13 cellular contexts compared by ENCODE assay signal in the genomic region with DNA sequence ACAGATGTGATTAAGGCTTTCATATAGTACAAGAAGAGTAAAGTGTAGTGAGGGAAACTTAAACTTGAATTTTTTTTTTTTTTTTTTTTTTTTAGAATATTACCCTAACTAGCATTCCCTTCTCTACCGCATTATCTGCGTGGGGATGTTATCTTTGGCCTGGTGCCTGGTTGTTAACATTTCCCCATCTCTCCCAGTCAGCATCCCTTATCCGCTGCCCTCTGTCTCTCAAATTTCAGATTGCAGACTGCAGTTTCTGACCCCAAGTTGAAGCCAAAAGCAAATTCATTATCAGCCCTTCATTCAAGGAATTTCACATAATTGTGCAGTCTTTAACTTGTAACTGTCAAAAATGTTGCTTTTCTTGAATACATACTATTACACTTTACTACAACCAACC.
A peak's percentile ranks its signal among the peaks of the same experiment; 100 is the strongest.
DNase-seq lines count a peak whose midpoint lies in the region; ATAC-seq and TF ChIP-seq lines count a peak whose summit lies in the region.
"Had no signal": no experiment of that assay in that cellular context is flagged by ENCODE, and none has a peak within 500 bp of the region (broad histone marks: within the 10 kb centered on the region; RNA-seq: fewer than 3 reads in every experiment).

No MANE protein-coding gene starts in this region.

- no TSS peak for BruUV-seq in A673 (replicated peaks; lab: Mats Ljungman, UMichigan)

- no peak for TF ChIP-seq EP300 in upper lobe of left lung (IDR thresholded peaks at IDR 0.05)

- DNase-seq in A673 (ENCODE audit: low spot score) (peak; percentile 35), GM23338 (ENCODE audit: low spot score) (peak; percentile 40), SK-MEL-5 (ENCODE audit: low read depth, low spot score) (peak; percentile 61), right cardiac atrium (peak; percentile 30 to 56 (median 41)), SIG-M5 treated with dmso at 0.1 percent for 504 hours (lab: John Stamatoyannopoulos, UW; ENCODE audit: unreplicated experiment) (no peak), upper lobe of left lung (no peak)
- no peak for DNase-seq in naive thymus-derived CD4-positive, alpha-beta T cell
- DNase-seq: activated effector memory CD4-positive, alpha-beta T cell treated with Interleukin-2 at 50 U/mL for 16 hours; DMS79; stimulated activated naive CD4-positive, alpha-beta T cell had no signal

- no peak overlapping the region for H3K27ac Mint-ChIP-seq in GM23338
- H3K27ac Mint-ChIP-seq in naive thymus-derived CD4-positive, alpha-beta T cell = no peak overlapping the region

- H3K4me2 ChIP-seq in GM23338 = no peak overlapping the region

- H3K4me1 Mint-ChIP-seq in GM23338 = peaks cover 5% of the 10 kb centered on the region; the same call in 2 of the 3 replicates
- H3K4me1 Mint-ChIP-seq in naive thymus-derived CD4-positive, alpha-beta T cell = no peaks in the 10 kb centered on the region

- CTCF ChIA-PET in A673 (lab: Charles Lee) = no interaction called here
- CTCF ChIA-PET in naive thymus-derived CD4-positive, alpha-beta T cell (lab: Charles Lee) = no interaction called here

- no peaks in the 10 kb centered on the region for H3K36me3 Mint-ChIP-seq in GM23338 (ENCODE audit: low read depth)
- H3K36me3 Mint-ChIP-seq in naive thymus-derived CD4-positive, alpha-beta T cell = no peaks in the 10 kb centered on the region

- H3K9me3 ChIP-seq in A673 (ENCODE audit: low read depth, low read length, poor library complexity, severe bottlenecking) (no peaks in the 10 kb centered on the region), right cardiac atrium (ENCODE audit: control insufficient read depth, low read length) (no peaks in the 10 kb centered on the region), upper lobe of left lung (no peaks in the 10 kb centered on the region)
- H3K9me3 ChIP-seq in naive thymus-derived CD4-positive, alpha-beta T cell (ENCODE audit: control insufficient read depth in 2 of 3, low read length in 3 of 3) = no peaks in the 10 kb centered on the region
- H3K9me3 ChIP-seq: heart left ventricle, prostate gland had no signal

- H3K79me2 ChIP-seq in GM23338 (replicated peaks; ENCODE audit: insufficient read depth) = no peaks in the 10 kb centered on the region

- H3K4me1 ChIP-seq in A673 (ENCODE audit: insufficient read depth, low read length, poor library complexity, severe bottlenecking) = no peaks in the 10 kb centered on the region
- no peaks in the 10 kb centered on the region for H3K4me1 ChIP-seq in GM23338 (ENCODE audit: insufficient read depth)
- H3K4me1 ChIP-seq in right cardiac atrium (ENCODE audit: control insufficient read depth, insufficient read depth, low read length) = no peaks in the 10 kb centered on the region
- no peaks in the 10 kb centered on the region for H3K4me1 ChIP-seq in naive thymus-derived CD4-positive, alpha-beta T cell (ENCODE audit: control insufficient read depth in 2 of 2, insufficient read depth in 2 of 2, low read length in 2 of 2)
- H3K4me1 ChIP-seq in upper lobe of left lung = no peaks in the 10 kb centered on the region
- H3K4me1 ChIP-seq: heart left ventricle, prostate gland had no signal

- H3K9me2 ChIP-seq in GM23338 (ENCODE audit: insufficient read depth) = no peaks in the 10 kb centered on the region

- H3K4me3 ChIP-seq in A673 (ENCODE audit: low read depth, low read length, poor library complexity, severe bottlenecking) (no peak overlapping the region), GM23338 (no peak overlapping the region), right cardiac atrium (ENCODE audit: low read length) (no peak overlapping the region), upper lobe of left lung (no peak overlapping the region)
- H3K4me3 ChIP-seq in naive thymus-derived CD4-positive, alpha-beta T cell (ENCODE audit: low read length) = no peak overlapping the region
- H3K4me3 ChIP-seq: heart left ventricle, prostate gland had no signal

- H3K27me3 Mint-ChIP-seq in GM23338 (ENCODE audit: insufficient read depth, low read depth, poor library complexity) = no peaks in the 10 kb centered on the region
- H3K27me3 Mint-ChIP-seq in naive thymus-derived CD4-positive, alpha-beta T cell = no peaks in the 10 kb centered on the region

- H3K27me3 ChIP-seq in A673 (replicated peaks; ENCODE audit: insufficient read depth, low read depth, low read length, poor library complexity) (no peaks in the 10 kb centered on the region), GM23338 (ENCODE audit: insufficient read depth) (no peaks in the 10 kb centered on the region), right cardiac atrium (ENCODE audit: control insufficient read depth, insufficient read depth) (no peaks in the 10 kb centered on the region), upper lobe of left lung (no peaks in the 10 kb centered on the region)
- no peaks in the 10 kb centered on the region for H3K27me3 ChIP-seq in naive thymus-derived CD4-positive, alpha-beta T cell (ENCODE audit: control insufficient read depth in 2 of 2, insufficient read depth in 2 of 2, low read length in 2 of 2)
- H3K27me3 ChIP-seq: heart left ventricle had no signal

- no peaks in the 10 kb centered on the region for H3K9me3 Mint-ChIP-seq in GM23338
- H3K9me3 Mint-ChIP-seq in naive thymus-derived CD4-positive, alpha-beta T cell = peaks cover 0 to 9% (median 0%) of the 10 kb centered on the region in 11 donors

- no peak overlapping the region for H3K4me3 Mint-ChIP-seq in GM23338
- no peak overlapping the region for H3K4me3 Mint-ChIP-seq in naive thymus-derived CD4-positive, alpha-beta T cell

- POLR2A ChIA-PET in A673 (lab: Charles Lee; ENCODE audit: low non-redundant PET) = no interaction called here
- POLR2A ChIA-PET in naive thymus-derived CD4-positive, alpha-beta T cell (lab: Charles Lee) = no interaction called here

- H3F3A ChIP-seq in GM23338 (replicated peaks; ENCODE audit: low read depth) = no peaks in the 10 kb centered on the region

- H3K27ac ChIP-seq in A673 (ENCODE audit: low read depth, low read length, poor library complexity, severe bottlenecking) (no peak overlapping the region), GM23338 (ENCODE audit: low read depth) (no peak overlapping the region), right cardiac atrium (ENCODE audit: low read length) (no peak overlapping the region), upper lobe of left lung (no peak overlapping the region)
- H3K27ac ChIP-seq in naive thymus-derived CD4-positive, alpha-beta T cell (ENCODE audit: low read depth, low read length) = no peak overlapping the region
- H3K27ac ChIP-seq: heart left ventricle, prostate gland had no signal

- 18% methylated on average over 3 of the region's 3 CpGs for whole genome bisulfite sequencing in right cardiac atrium
- 15 to 50% methylated on average over 3 of the region's 3 CpGs for WGBS in upper lobe of left lung, 2 donors

- in situ Hi-C loops in SK-MEL-5 (cut with HindIII; ENCODE audit: low pct_unique_long_range_greater_than_20kb, low sequenced_read_pairs) = no loop called here

- no peaks in the 10 kb centered on the region for H4K20me1 ChIP-seq in GM23338 (replicated peaks; ENCODE audit: insufficient read depth)

- no peak for TF ChIP-seq POLR2A in upper lobe of left lung (IDR thresholded peaks at IDR 0.05)

- ATAC-seq in GM23338 = peak; percentile 82
- ATAC-seq in right cardiac atrium = peak; percentile 46 to 60
- no peak for ATAC-seq in naive thymus-derived CD4-positive, alpha-beta T cell
- no peak for ATAC-seq in upper lobe of left lung (ENCODE audit: low FRiP score in 2 of 2)
- no peak for ATAC-seq in GM21786 (IDR thresholded peaks at IDR 0.05; ENCODE audit: unreplicated experiment)
- ATAC-seq: heart left ventricle had no signal

- intact Hi-C loops in A673 (cut with micrococcal nuclease; ENCODE audit: unreplicated experiment) = no loop called here
- intact Hi-C loops in right cardiac atrium (cut with DNase I) = no loop called here
- intact Hi-C loops in naive thymus-derived CD4-positive, alpha-beta T cell (cut with micrococcal nuclease) = no loop called here

- H2AFZ ChIP-seq in GM23338 = peak overlapping the region; percentile 90; the same call in 1 of the 2 replicates

- H3K36me3 ChIP-seq in A673 (ENCODE audit: insufficient read depth, low read length, poor library complexity, severe bottlenecking) = no peaks in the 10 kb centered on the region
- no peaks in the 10 kb centered on the region for H3K36me3 ChIP-seq in GM23338 (ENCODE audit: insufficient read depth)
- H3K36me3 ChIP-seq in naive thymus-derived CD4-positive, alpha-beta T cell (ENCODE audit: control insufficient read depth in 2 of 3, insufficient read depth in 3 of 3, low read length in 3 of 3) = no peaks in the 10 kb centered on the region
- no peaks in the 10 kb centered on the region for H3K36me3 ChIP-seq in upper lobe of left lung
- H3K36me3 ChIP-seq: heart left ventricle, prostate gland had no signal

- TF ChIP-seq CTCF in A673 (conservative IDR thresholded peaks at IDR 0.05; ENCODE audit: low read depth, low read length) (0 out of 2 replicates have a peak, but pooled peaks have one; percentile 29), GM23338 (conservative IDR thresholded peaks at IDR 0.05; ENCODE audit: low read depth in 2 of 2) (peak; percentile 30 to 48), upper lobe of left lung (IDR thresholded peaks at IDR 0.05) (no peak)

TF ChIP-seq in GM23338, 12 proteins besides CTCF, POLR2A, EP300 and RAD21 (continues in another document):
- TF ChIP-seq EZH2phosphoT487 (IDR thresholded peaks at IDR 0.05; ENCODE audit: unreplicated experiment) = no peak
- no peak for TF ChIP-seq EZH2 (IDR thresholded peaks at IDR 0.05; ENCODE audit: low read depth, unreplicated experiment)
- TF ChIP-seq JUNB (IDR thresholded peaks at IDR 0.05; ENCODE audit: unreplicated experiment) = no peak
- TF ChIP-seq POLR2AphosphoS5 (IDR thresholded peaks at IDR 0.05; ENCODE audit: low read depth) = no peak
- TF ChIP-seq ZNF331 (CRISPR knock-in tag; IDR thresholded peaks at IDR 0.05; ENCODE audit: low read depth) = no peak
- TF ChIP-seq, protein P1, sequence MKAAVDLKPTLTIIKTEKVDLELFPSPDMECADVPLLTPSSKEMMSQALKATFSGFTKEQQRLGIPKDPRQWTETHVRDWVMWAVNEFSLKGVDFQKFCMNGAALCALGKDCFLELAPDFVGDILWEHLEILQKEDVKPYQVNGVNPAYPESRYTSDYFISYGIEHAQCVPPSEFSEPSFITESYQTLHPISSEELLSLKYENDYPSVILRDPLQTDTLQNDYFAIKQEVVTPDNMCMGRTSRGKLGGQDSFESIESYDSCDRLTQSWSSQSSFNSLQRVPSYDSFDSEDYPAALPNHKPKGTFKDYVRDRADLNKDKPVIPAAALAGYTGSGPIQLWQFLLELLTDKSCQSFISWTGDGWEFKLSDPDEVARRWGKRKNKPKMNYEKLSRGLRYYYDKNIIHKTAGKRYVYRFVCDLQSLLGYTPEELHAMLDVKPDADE (IDR thresholded peaks at IDR 0.05) = no peak

Comparison
In these comparisons a context has a peak if more than half of its experiments do, and no peak if none do; other contexts are left out.
1. DNase-seq: peak in A673 (single experiment), GM23338 (single experiment), SK-MEL-5 (single experiment) and right cardiac atrium (3 of 3); none in SIG-M5 treated with dmso at 0.1 percent for 504 hours (single experiment), naive thymus-derived CD4-positive, alpha-beta T cell (0 of 9) and upper lobe of left lung (0 of 2).
2. CTCF ChIP-seq: peak in A673 (single experiment) and GM23338 (2 of 2); none in upper lobe of left lung (0 of 6).
3. ATAC-seq: peak in GM23338 (single experiment) and right cardiac atrium (2 of 2); none in naive thymus-derived CD4-positive, alpha-beta T cell (single experiment), upper lobe of left lung (0 of 2) and GM21786 (single experiment).